Comparison of ENCODE assay signal across 8 cellular contexts in the genomic region with DNA sequence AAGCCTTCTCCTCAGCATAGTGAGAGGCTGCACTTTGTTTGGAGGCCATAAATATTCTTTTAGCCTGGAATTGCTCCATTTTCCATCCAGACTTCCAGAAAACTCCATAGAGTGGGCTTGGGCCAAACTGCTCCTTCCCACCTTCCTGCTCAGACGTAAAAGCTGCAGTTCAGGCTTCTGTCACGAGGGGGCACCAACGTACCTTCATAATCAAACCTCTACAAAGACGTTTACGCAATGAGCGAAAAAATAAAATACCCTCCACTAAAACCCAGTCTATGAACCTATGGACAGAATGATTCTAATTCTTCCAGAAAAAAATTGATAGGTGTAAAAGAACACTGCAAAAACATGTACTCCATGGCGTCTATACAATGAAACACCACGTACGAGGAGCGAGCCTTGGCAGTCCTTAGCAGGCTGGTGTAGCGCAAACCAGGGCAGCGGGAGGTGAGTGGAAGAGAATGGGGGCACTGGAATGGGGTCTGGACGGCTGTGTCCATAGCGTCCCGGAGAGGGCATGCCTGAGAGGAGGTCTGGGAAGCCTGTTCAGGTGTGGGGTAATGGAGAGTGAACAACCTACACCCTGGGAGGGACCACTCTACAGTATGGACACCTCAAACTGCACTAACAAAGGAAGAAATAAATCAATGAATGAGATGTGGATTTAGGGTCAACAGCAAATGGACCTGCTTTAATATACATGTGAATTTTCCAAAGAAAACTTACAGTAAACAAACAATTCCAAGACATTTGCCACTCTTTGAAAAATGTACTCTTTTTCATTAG. TPM values are rescaled to one million over a fixed set of nuclear protein-coding genes. Genes with fewer than 3 reads are reported as not detected.
DNase-seq lines count a peak whose midpoint lies in the region; ATAC-seq, FAIRE-seq and TF ChIP-seq lines count a peak whose summit lies in the region.

No MANE protein-coding gene starts in this region.

- no peaks in the 10 kb centered on the region for H4K20me1 ChIP-seq in KMS-11 (ENCODE audit: insufficient read depth)

- in situ Hi-C loops in GM13977 (cut with MboI; ENCODE audit: low pct_unique_long_range_greater_than_20kb, low sequenced_read_pairs, unreplicated experiment), result loop anchor here (25.0 kb wide), 2 partner anchors 104 to 279 kb away; a partner anchor contains a TSS

- H3K27me3 ChIP-seq in KMS-11 (ENCODE audit: insufficient read depth, low read depth) (no peaks in the 10 kb centered on the region), SJSA1 (replicated peaks) (no peaks in the 10 kb centered on the region), pancreas (peaks cover 0 to 20% (median 2%) of the 10 kb centered on the region in 4 donors), tibial artery (no peaks in the 10 kb centered on the region)

- peaks cover 5% of the 10 kb centered on the region for H3K4me1 Mint-ChIP-seq in activated naive CD8-positive, alpha-beta T cell treated with anti-CD3 and anti-CD28 coated beads for 36 hours

- peak overlapping the region; percentile 44; the same call in 1 of the 2 replicates for H2AFZ ChIP-seq in KMS-11 (ENCODE audit: low read depth)

- H3K4me1 ChIP-seq in KMS-11 (ENCODE audit: low read depth, poor library complexity, severe bottlenecking) (no peaks in the 10 kb centered on the region), SJSA1 (replicated peaks) (peaks cover 7% of the 10 kb centered on the region), pancreas (no peaks in the 10 kb centered on the region), tibial artery (peaks cover 0 to 48% (median 6%) of the 10 kb centered on the region in 4 donors)

- H3K4me2 ChIP-seq in KMS-11, result peak overlapping the region; percentile 29; the same call in 1 of the 2 replicates

- WGBS in pancreas, 2 donors, result 1 to 14% methylated on average over 15 of the region's 15 CpGs

- no peaks in the 10 kb centered on the region for H3K9me3 Mint-ChIP-seq in activated naive CD8-positive, alpha-beta T cell treated with anti-CD3 and anti-CD28 coated beads for 36 hours

- H3K4me3 Mint-ChIP-seq in activated naive CD8-positive, alpha-beta T cell treated with anti-CD3 and anti-CD28 coated beads for 36 hours, result peak overlapping the region; percentile 65

- intact Hi-C loops in head of caudate nucleus (cut with DNase I), result loop anchor here (5.0 to 10.0 kb wide), 2 partner anchors 154 to 281 kb away; a partner anchor contains a TSS
- intact Hi-C loops in pancreas (cut with DNase I), result loop anchor here in 2 of 3 donors (10.0 kb wide), 2 partner anchors 161 to 241 kb away; a partner anchor contains a TSS
- intact Hi-C loops in tibial artery (cut with DNase I; ENCODE audit: low total_unique reads), result loop anchor here (10.0 kb wide), 1 partner anchor 281 kb away; no protein-coding TSS in a partner anchor

- peak; percentile 71 to 96 (median 90) for ATAC-seq in pancreas

- no peak overlapping the region for H3K4me3 ChIP-seq in KMS-11 (IDR thresholded peaks at IDR 0.05; ENCODE audit: insufficient read depth, low read depth, low read length)
- H3K4me3 ChIP-seq in SJSA1, result no peak overlapping the region
- peak overlapping the region in 2 of 4 donors; percentile 8 to 37 for H3K4me3 ChIP-seq in pancreas
- H3K4me3 ChIP-seq in tibial artery, result peak overlapping the region; percentile 37 to 44

- H3K36me3 ChIP-seq in KMS-11 (ENCODE audit: insufficient read depth), result no peaks in the 10 kb centered on the region
- no peaks in the 10 kb centered on the region for H3K36me3 ChIP-seq in SJSA1
- H3K36me3 ChIP-seq in pancreas, result no peaks in the 10 kb centered on the region
- H3K36me3 ChIP-seq in tibial artery, result no peaks in the 10 kb centered on the region

- H3K27me3 Mint-ChIP-seq in activated naive CD8-positive, alpha-beta T cell treated with anti-CD3 and anti-CD28 coated beads for 36 hours, result peaks cover 4% of the 10 kb centered on the region

- H3K9ac ChIP-seq in KMS-11, result no peak overlapping the region

- FAIRE-seq in pancreas (lab: Jason Lieb, UNC), result no peak

- peak; percentile 23 for DNase-seq in GM13977 (ENCODE audit: low spot score)
- DNase-seq in SJSA1 (ENCODE audit: low read depth in 1 of 2, low spot score in 2 of 2), result peak; percentile 54 to 56
- peak; percentile 37 for DNase-seq in activated naive CD8-positive, alpha-beta T cell treated with anti-CD3 and anti-CD28 coated beads for 36 hours
- DNase-seq in head of caudate nucleus, result peak; percentile 19 to 93 (median 82)
- peak; percentile 36 to 89 (median 76) for DNase-seq in pancreas
- DNase-seq in tibial artery, result peak; percentile 83 to 85

- H3K9me3 ChIP-seq in SJSA1 (replicated peaks) (no peaks in the 10 kb centered on the region), pancreas (no peaks in the 10 kb centered on the region), tibial artery (no peaks in the 10 kb centered on the region)

- H3K27ac ChIP-seq in 22Rv1, result no peak overlapping the region
- H3K27ac ChIP-seq in KMS-11, result no peak overlapping the region
- no peak overlapping the region for H3K27ac ChIP-seq in SJSA1
- H3K27ac ChIP-seq in pancreas, result no peak overlapping the region
- H3K27ac ChIP-seq in tibial artery, result peak overlapping the region; percentile 39 to 81

- H3K79me2 ChIP-seq in KMS-11 (ENCODE audit: insufficient read depth, low read depth), result no peaks in the 10 kb centered on the region

- H3K36me3 Mint-ChIP-seq in activated naive CD8-positive, alpha-beta T cell treated with anti-CD3 and anti-CD28 coated beads for 36 hours, result no peaks in the 10 kb centered on the region

- no peak overlapping the region for H3K27ac Mint-ChIP-seq in activated naive CD8-positive, alpha-beta T cell treated with anti-CD3 and anti-CD28 coated beads for 36 hours

- TF ChIP-seq CTCF in 22Rv1 (IDR thresholded peaks at IDR 0.05) (peak; percentile 68), GM13977 (IDR thresholded peaks at IDR 0.05; ENCODE audit: extremely low read depth, insufficient read depth, missing control alignments) (peak; percentile 87), KMS-11 (conservative IDR thresholded peaks at IDR 0.05; ENCODE audit: low read depth, low read length) (peak; percentile 89), pancreas (IDR thresholded peaks at IDR 0.05) (peak; percentile 62 to 80 (median 74)), tibial artery (IDR thresholded peaks at IDR 0.05) (peak; percentile 65 to 77)

RNA-seq across cellular contexts. Expression of a gene that starts 14.3 kb away (rescaled TPM):
- 0.11 and 0.19 TPM in 2 replicates for total RNA-seq in SJSA1 (2014; rRNA removed; shearing (Covaris generic))
- total RNA-seq in activated naive CD8-positive, alpha-beta T cell treated with anti-CD3 and anti-CD28 coated beads for 36 hours, result under 1 TPM; 0.14 to 0.20 TPM
- under 1 TPM in 5 of 6 donors, not detected in 1; 0.06 to 0.19 (median 0.12) TPM for total RNA-seq in pancreas
- polyA plus RNA-seq in pancreas, result under 1 TPM; 0.08 to 0.12 TPM

RNA-seq across cellular contexts. Expression of a gene that starts 51.7 kb away (rescaled TPM):
- 45.1 and 50.6 TPM in 2 replicates for total RNA-seq in SJSA1 (2014; rRNA removed; shearing (Covaris generic))
- 10 to 100 TPM; 14.8 to 17.4 TPM for total RNA-seq in activated naive CD8-positive, alpha-beta T cell treated with anti-CD3 and anti-CD28 coated beads for 36 hours
- total RNA-seq in pancreas, result 10 to 100 TPM; 16.7 to 31.4 (median 24.7) TPM
- polyA plus RNA-seq in pancreas, result 100 to 1,000 TPM in 1 of 2 donors, 10 to 100 TPM in 1; 99.7 to 132 TPM

Comparison
In these comparisons a context has a peak if more than half of its experiments do, and no peak if none do; other contexts are left out.
1. H3K27ac ChIP-seq: peak in tibial artery (2 of 2); none in 22Rv1 (single experiment), KMS-11 (single experiment), SJSA1 (single experiment) and pancreas (0 of 4).
2. DNase-seq: peak in every context shown above with its lines; median percentile 84 in tibial artery; 82 in head of caudate nucleus; 76 in pancreas; 55 in SJSA1; 37 in activated naive CD8-positive, alpha-beta T cell treated with anti-CD3 and anti-CD28 coated beads for 36 hours; 23 in GM13977.
3. H3K4me3 ChIP-seq: peak in tibial artery (2 of 2); none in KMS-11 (single experiment) and SJSA1 (single experiment).
4. Peak in every context shown above with its lines, with median percentiles within 50 percentile points of each other: CTCF ChIP-seq.